ENCODE assay signal across 8 cellular contexts in genomic region chr6:26322645-26323482, GRCh38. TPM values are rescaled to one million over a fixed set of nuclear protein-coding genes. Genes with fewer than 3 reads are reported as not detected.
DNase-seq lines count a peak whose midpoint lies in the region; TF ChIP-seq lines count a peak whose summit lies in the region.

No MANE protein-coding gene starts in this region.

- peaks cover 14% of the 10 kb centered on the region for H3K27me3 Mint-ChIP-seq in activated T-helper 1 cell treated with anti-CD3 and anti-CD28 coated beads, Interleukin-12 subunit alpha, Interleukin-12 subunit beta, Interleukin-2, Interleukin-4 antibody, amounts not matched to agents 30 ng/mL and 10 ng/mL and 1 ng/mL, durations not matched to agents 14 hours and 24 hours and 36 hours (ENCODE audit: insufficient read depth)

- H3K9me3 Mint-ChIP-seq in activated T-helper 1 cell treated with anti-CD3 and anti-CD28 coated beads, Interleukin-12 subunit alpha, Interleukin-12 subunit beta, Interleukin-2, Interleukin-4 antibody, amounts not matched to agents 30 ng/mL and 10 ng/mL and 1 ng/mL, durations not matched to agents 14 hours and 24 hours and 36 hours = no peaks in the 10 kb centered on the region

- H3K27ac Mint-ChIP-seq in activated T-helper 1 cell treated with anti-CD3 and anti-CD28 coated beads, Interleukin-12 subunit alpha, Interleukin-12 subunit beta, Interleukin-2, Interleukin-4 antibody, amounts not matched to agents 30 ng/mL and 10 ng/mL and 1 ng/mL, durations not matched to agents 14 hours and 24 hours and 36 hours = peak overlapping the region; percentile 51

- no peak overlapping the region for H2BK5ac ChIP-seq in neuronal stem cell (ENCODE audit: low read length)

- H3K4me1 ChIP-seq in OCI-LY1 (ENCODE audit: insufficient read depth, low read length, severe bottlenecking) (peaks cover 37% of the 10 kb centered on the region), neuronal stem cell (ENCODE audit: control insufficient read depth in 2 of 2, insufficient read depth in 1 of 2, low read depth in 1 of 2, low read length in 2 of 2) (no peaks in the 10 kb centered on the region)

- H3K27ac ChIP-seq in OCI-LY1 (ENCODE audit: low read depth, low read length, poor library complexity, severe bottlenecking) = peak overlapping the region; percentile 80
- H3K27ac ChIP-seq in neuronal stem cell (replicated peaks; ENCODE audit: low read length) = no peak overlapping the region

- H2AK5ac ChIP-seq in neuronal stem cell (ENCODE audit: low read depth, low read length) = no peak overlapping the region

- no peak overlapping the region for H2BK120ac ChIP-seq in neuronal stem cell (ENCODE audit: low read depth, low read length)

- no peaks in the 10 kb centered on the region for H4K20me1 ChIP-seq in OCI-LY1 (ENCODE audit: insufficient read depth, low read length)

- H3K27me3 ChIP-seq in OCI-LY1 (ENCODE audit: insufficient read depth, low read length) = no peaks in the 10 kb centered on the region
- peaks cover 0 to 17% (median 7%) of the 10 kb centered on the region in 3 experiments for H3K27me3 ChIP-seq in neuronal stem cell (ENCODE audit: control insufficient read depth in 3 of 3, insufficient read depth in 3 of 3, low read depth in 1 of 3, low read length in 3 of 3)

- H3K9ac ChIP-seq in OCI-LY1 (ENCODE audit: low read length) (peak overlapping the region; percentile 31; the same call in 1 of the 2 replicates), neuronal stem cell (ENCODE audit: low read depth, low read length, poor library complexity) (no peak overlapping the region)

- H3K36me3 ChIP-seq in OCI-LY1 (ENCODE audit: insufficient read depth, low read length) = no peaks in the 10 kb centered on the region
- no peaks in the 10 kb centered on the region for H3K36me3 ChIP-seq in neuronal stem cell (replicated peaks in 1 of 2; ENCODE audit: control insufficient read depth in 2 of 2, insufficient read depth in 2 of 2, low read length in 2 of 2)

- H3K36me3 Mint-ChIP-seq in activated T-helper 1 cell treated with anti-CD3 and anti-CD28 coated beads, Interleukin-12 subunit alpha, Interleukin-12 subunit beta, Interleukin-2, Interleukin-4 antibody, amounts not matched to agents 30 ng/mL and 10 ng/mL and 1 ng/mL, durations not matched to agents 14 hours and 24 hours and 36 hours (ENCODE audit: low read depth) = peaks cover 5% of the 10 kb centered on the region

- intact Hi-C loops in activated T-helper 1 cell treated with anti-CD3 and anti-CD28 coated beads, Interleukin-12 subunit alpha, Interleukin-12 subunit beta, Interleukin-2, Interleukin-4 antibody, amounts not matched to agents 30 ng/mL and 10 ng/mL and 1 ng/mL, durations not matched to agents 14 hours and 24 hours and 36 hours (cut with micrococcal nuclease) = loop anchor here (1.0 to 10.0 kb wide), 12 partner anchors 8 to 1429 kb away; partner anchors contain the start of genes ABT1 and ZNF184

- no peak for TF ChIP-seq CTCF in OCI-LY1 (IDR thresholded peaks at IDR 0.05; ENCODE audit: low read length)
- TF ChIP-seq CTCF in fibroblast of villous mesenchyme (IDR thresholded peaks at IDR 0.05; ENCODE audit: insufficient read depth, low read depth, low read length) = no peak

- no peak overlapping the region for H4K8ac ChIP-seq in neuronal stem cell (ENCODE audit: low read depth, low read length)

- H3K4me2 ChIP-seq in OCI-LY1 (ENCODE audit: low read length) (peak overlapping the region; percentile 74), neuronal stem cell (ENCODE audit: insufficient read depth, low read length, poor library complexity, severe bottlenecking) (peak overlapping the region; percentile 51)

- no peak overlapping the region for H2BK15ac ChIP-seq in neuronal stem cell (ENCODE audit: low read length)

- H3K79me1 ChIP-seq in neuronal stem cell (ENCODE audit: low read depth, low read length) = no peaks in the 10 kb centered on the region

- H3K4me3 ChIP-seq in OCI-LY1 (ENCODE audit: low read depth, low read length, poor library complexity, severe bottlenecking) (peak overlapping the region; percentile 73), fibroblast of villous mesenchyme (ENCODE audit: low read depth, low read length) (peak overlapping the region; percentile 59), neuronal stem cell (ENCODE audit: low read length in 2 of 2) (peak overlapping the region; percentile 54 to 95)

- DNase-seq in SHP77 (lab: John Stamatoyannopoulos, UW) = peak; percentile 74 to 83
- no peak for DNase-seq in SHP77 treated with DMSO at 0.1 percent for 48 hours (lab: John Stamatoyannopoulos, UW)
- peak in 62 of 76 experiments; percentile 53 to 98 (median 87) for DNase-seq in HUDEP-2 (lab: John Stamatoyannopoulos, UW; ENCODE audit: unreplicated experiment in 76 of 76)
- DNase-seq in activated T-helper 1 cell treated with anti-CD3 and anti-CD28 coated beads, Interleukin-12 subunit alpha, Interleukin-12 subunit beta, Interleukin-2, Interleukin-4 antibody, amounts not matched to agents 30 ng/mL and 10 ng/mL and 1 ng/mL, durations not matched to agents 14 hours and 24 hours and 36 hours (ENCODE audit: low spot score) = peak; percentile 63
- peak; percentile 92 for DNase-seq in fibroblast of villous mesenchyme (ENCODE audit: low read depth)
- no peak for DNase-seq in neuronal stem cell (ENCODE audit: low spot score)
- DNase-seq in iPS-NIHi11 (ENCODE audit: low spot score) = no peak

- no peaks in the 10 kb centered on the region for H3K79me2 ChIP-seq in OCI-LY1 (ENCODE audit: insufficient read depth, low read length)

- H3K9me3 ChIP-seq in OCI-LY1 (ENCODE audit: low read length) (no peaks in the 10 kb centered on the region), neuronal stem cell (replicated peaks in 1 of 2; ENCODE audit: control insufficient read depth in 2 of 2, insufficient read depth in 1 of 2, low read depth in 1 of 2, low read length in 2 of 2) (no peaks in the 10 kb centered on the region)

- H4K91ac ChIP-seq in neuronal stem cell (ENCODE audit: low read depth, low read length, poor library complexity) = no peak overlapping the region

- H3K23ac ChIP-seq in neuronal stem cell (ENCODE audit: low read depth, low read length, poor library complexity) = no peak overlapping the region

- no peaks in the 10 kb centered on the region for H3K9me2 ChIP-seq in OCI-LY1 (ENCODE audit: low read depth, low read length)

- H2AFZ ChIP-seq in OCI-LY1 (ENCODE audit: low read length) (no peak overlapping the region; the same call in 1 of the 2 replicates), neuronal stem cell (ENCODE audit: low read length) (peak overlapping the region; percentile 93)

- WGBS in neuronal stem cell (ENCODE audit: extremely low coverage in 2 of 2, insufficient read length in 2 of 2, insufficient replicate concordance in 1 of 2), 2 donors = no CpG with 5 or more reads among the region's 21 CpGs

- no peak overlapping the region for H3K4ac ChIP-seq in neuronal stem cell (ENCODE audit: low read length)

- no peak overlapping the region for H3K14ac ChIP-seq in neuronal stem cell (ENCODE audit: low read length)

- peak overlapping the region; percentile 89 for H3K4me3 Mint-ChIP-seq in activated T-helper 1 cell treated with anti-CD3 and anti-CD28 coated beads, Interleukin-12 subunit alpha, Interleukin-12 subunit beta, Interleukin-2, Interleukin-4 antibody, amounts not matched to agents 30 ng/mL and 10 ng/mL and 1 ng/mL, durations not matched to agents 14 hours and 24 hours and 36 hours

- H3F3A ChIP-seq in OCI-LY1 (ENCODE audit: insufficient read depth, low read length) = peaks cover 4% of the 10 kb centered on the region; the same call in 1 of the 2 replicates

- H3K4me1 Mint-ChIP-seq in activated T-helper 1 cell treated with anti-CD3 and anti-CD28 coated beads, Interleukin-12 subunit alpha, Interleukin-12 subunit beta, Interleukin-2, Interleukin-4 antibody, amounts not matched to agents 30 ng/mL and 10 ng/mL and 1 ng/mL, durations not matched to agents 14 hours and 24 hours and 36 hours (ENCODE audit: low read depth) = peaks cover 51% of the 10 kb centered on the region

- no peak overlapping the region for H2BK12ac ChIP-seq in neuronal stem cell (ENCODE audit: low read length)

- no peak overlapping the region for H3K18ac ChIP-seq in neuronal stem cell (ENCODE audit: low read length)

RNA-seq across cellular contexts. Expression of gene BTN3A2, which starts 42.1 kb away (rescaled TPM):
- 45.3 and 51.8 TPM in 2 replicates for total RNA-seq in activated T-helper 1 cell treated with anti-CD3 and anti-CD28 coated beads, Interleukin-12 subunit alpha, Interleukin-12 subunit beta, Interleukin-2, Interleukin-4 antibody, amounts not matched to agents 30 ng/mL and 10 ng/mL and 1 ng/mL, durations not matched to agents 14 hours and 24 hours and 36 hours
- total RNA-seq in fibroblast of villous mesenchyme = 15.1 and 35.4 TPM in 2 replicates
- 6.5 TPM for polyA plus RNA-seq in neuronal stem cell (2013, experiment 1 of 2)
- 6.4 TPM for polyA plus RNA-seq in neuronal stem cell (2013, experiment 2 of 2)

Comparison
In these comparisons a context has a peak if more than half of its experiments do, and no peak if none do; other contexts are left out.
1. DNase-seq: peak in SHP77 (2 of 2), HUDEP-2 (62 of 76), activated T-helper 1 cell treated with anti-CD3 and anti-CD28 coated beads, Interleukin-12 subunit alpha, Interleukin-12 subunit beta, Interleukin-2, Interleukin-4 antibody, amounts not matched to agents 30 ng/mL and 10 ng/mL and 1 ng/mL, durations not matched to agents 14 hours and 24 hours and 36 hours (single experiment) and fibroblast of villous mesenchyme (single experiment); none in SHP77 treated with DMSO at 0.1 percent for 48 hours (single experiment), neuronal stem cell (single experiment) and iPS-NIHi11 (single experiment).
2. Peak in every context shown above with its lines, with median percentiles within 50 percentile points of each other: H3K4me3 ChIP-seq.